Comparison of ENCODE assay signal across 21 cellular contexts in the genomic region with DNA sequence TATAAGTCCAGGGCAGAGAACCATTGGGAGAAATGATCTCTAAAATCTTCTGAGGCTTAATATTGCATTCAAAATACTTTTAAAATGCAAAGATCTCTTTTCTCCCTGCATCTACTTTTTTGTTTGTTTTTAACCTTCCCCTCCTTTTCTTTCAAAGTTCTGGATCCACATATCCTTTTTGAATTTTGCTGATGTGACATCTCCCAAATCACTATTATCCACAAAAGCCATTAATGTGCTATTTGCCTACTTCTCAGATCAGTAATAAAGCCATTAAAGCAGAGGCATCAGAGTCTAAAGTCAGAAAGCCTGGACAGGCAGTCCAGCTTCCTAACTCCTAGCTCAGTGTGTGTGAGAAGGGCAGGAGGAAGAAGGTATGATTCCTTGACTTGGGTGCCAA.
"Had no signal": no experiment of that assay in that cellular context is flagged by ENCODE, and none has a peak within 500 bp of the region (broad histone marks: within the 10 kb centered on the region; RNA-seq: fewer than 3 reads in every experiment).

No MANE protein-coding gene starts in this region.

- H3K36me3 ChIP-seq: gastrocnemius medialis, lower lobe of right lung, spleen, stomach, tibial artery, upper lobe of left lung had no signal

- H3K36me3 Mint-ChIP-seq: naive thymus-derived CD8-positive, alpha-beta T cell had no signal

- H3K9me3 ChIP-seq: gastrocnemius medialis, lower lobe of right lung, psoas muscle, spleen, stomach, testis, tibial artery, upper lobe of left lung had no signal

- H3K27ac ChIP-seq: dorsolateral prefrontal cortex, gastrocnemius medialis, lower lobe of right lung, psoas muscle, spleen, stomach, testis, tibial artery, upper lobe of left lung had no signal

- H3K4me3 ChIP-seq: dorsolateral prefrontal cortex, gastrocnemius medialis, lower lobe of right lung, psoas muscle, skin epidermis, spleen, stomach, testis, tibial artery, upper lobe of left lung had no signal

- H3K27ac Mint-ChIP-seq: naive thymus-derived CD8-positive, alpha-beta T cell; nephron progenitor cell had no signal

- ATAC-seq: gastrocnemius medialis; left ventricle myocardium superior; lower lobe of right lung; naive thymus-derived CD8-positive, alpha-beta T cell; psoas muscle; right cardiac atrium had no signal

- DNase-seq: dorsolateral prefrontal cortex; effector CD4-positive, alpha-beta T cell; gastrocnemius medialis; head of caudate nucleus; left ventricle myocardium superior; lower lobe of right lung; naive thymus-derived CD8-positive, alpha-beta T cell; nephron progenitor cell; nucleus accumbens; posterior cingulate gyrus; psoas muscle; spleen; stimulated activated CD4-positive, alpha-beta T cell treated with anti-CD3 and anti-CD28 coated beads, Interleukin-4, amount 100 ng/mL, for 4 hours; stimulated activated naive CD4-positive, alpha-beta T cell treated with Interleukin-2 at 50 U/mL for 16 hours; stomach; substantia nigra; testis; tibial artery had no signal

- H3K4me1 ChIP-seq: psoas muscle had no signal

- H3K4me3 Mint-ChIP-seq: naive thymus-derived CD8-positive, alpha-beta T cell; nephron progenitor cell had no signal

- H3K27me3 ChIP-seq: gastrocnemius medialis, spleen, testis, tibial artery, upper lobe of left lung had no signal

- H3K9me3 Mint-ChIP-seq: naive thymus-derived CD8-positive, alpha-beta T cell; nephron progenitor cell had no signal
